In the genomic region with DNA sequence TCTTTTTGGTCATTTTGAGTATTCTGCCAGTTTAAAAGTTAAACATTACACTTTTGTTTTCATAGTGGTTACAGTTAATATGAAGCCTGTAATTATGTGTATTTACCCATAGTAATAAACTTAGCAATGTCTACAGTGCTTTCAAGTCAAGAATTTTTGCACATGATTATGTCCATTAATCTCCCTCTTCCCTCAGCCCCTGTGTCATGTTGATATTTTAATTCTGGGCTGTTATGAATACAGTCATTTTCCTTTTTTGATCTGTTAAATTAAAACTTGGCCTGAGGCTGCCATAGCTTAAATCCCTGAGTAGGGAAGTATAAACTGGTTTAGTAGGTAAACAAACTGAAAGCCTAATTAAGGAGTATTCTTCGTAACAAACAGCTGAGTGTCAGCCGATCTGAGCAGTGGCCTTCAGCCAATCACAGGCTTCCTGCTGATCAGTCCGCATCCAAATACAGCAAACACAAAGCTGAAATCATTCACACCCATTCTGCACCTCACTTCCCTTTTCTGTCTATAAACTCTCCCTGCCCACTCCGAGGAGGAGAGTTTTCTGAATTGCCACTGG, we compare ENCODE assay signal across 10 cellular contexts. TPM values are rescaled to one million over a fixed set of nuclear protein-coding genes. Genes with fewer than 3 reads are reported as not detected.
DNase-seq lines count a peak whose midpoint lies in the region; ATAC-seq and TF ChIP-seq lines count a peak whose summit lies in the region.
"Had no signal": no experiment of that assay in that cellular context is flagged by ENCODE, and none has a peak within 500 bp of the region (broad histone marks: within the 10 kb centered on the region; RNA-seq: fewer than 3 reads in every experiment).

No MANE protein-coding gene starts in this region.

- peaks cover 11% of the 10 kb centered on the region for H3K4me1 ChIP-seq in mammary epithelial cell (ENCODE audit: insufficient read depth, low read length)
- H3K4me1 ChIP-seq in fibroblast of lung (ENCODE audit: control insufficient read depth, extremely low read depth, insufficient read depth, low read length): no peaks in the 10 kb centered on the region

- dilution Hi-C loops in mammary epithelial cell (cut with HindIII; ENCODE audit: low sequenced_read_pairs): no loop called here

- H3K9me3 Mint-ChIP-seq in MCF 10A (ENCODE audit: unreplicated experiment) (no peaks in the 10 kb centered on the region), type B pancreatic cell (peaks cover 20% of the 10 kb centered on the region), nephron progenitor cell (peaks cover 41% of the 10 kb centered on the region)

- BruUV-seq in mammary epithelial cell (replicated peaks; lab: Mats Ljungman, UMichigan) (no TSS peak), MCF 10A (replicated peaks; lab: Mats Ljungman, UMichigan) (no TSS peak)

- H2AFZ ChIP-seq in mammary epithelial cell (ENCODE audit: low read depth, low read length) (peak overlapping the region; percentile 75), fibroblast of lung (ENCODE audit: low read length) (no peak overlapping the region)

- peak; percentile 99 for ATAC-seq in HG03064 (IDR thresholded peaks at IDR 0.05; ENCODE audit: low read depth, unreplicated experiment)

- H3K27me3 Mint-ChIP-seq in MCF 10A (ENCODE audit: insufficient read depth, unreplicated experiment): peaks cover 19% of the 10 kb centered on the region
- peaks cover 13% of the 10 kb centered on the region for H3K27me3 Mint-ChIP-seq in type B pancreatic cell
- peaks cover 22% of the 10 kb centered on the region for H3K27me3 Mint-ChIP-seq in nephron progenitor cell (ENCODE audit: low read depth, poor library complexity)

- DNase-seq in mammary epithelial cell (peak; percentile 64), MCF 10A (ENCODE audit: unreplicated experiment) (no peak), NCI-H69 (lab: John Stamatoyannopoulos, UW) (peak; percentile 98), fibroblast of lung (ENCODE audit: low read depth in 2 of 2) (peak in 1 of 2 donors; percentile 12), type B pancreatic cell (ENCODE audit: extremely low spot score, unreplicated experiment) (no peak), NCI-H2227 treated with DMSO at 0.1 percent for 48 hours (lab: John Stamatoyannopoulos, UW) (no peak), nephron progenitor cell (no peak)

- TF ChIP-seq CTCF in mammary epithelial cell (conservative IDR thresholded peaks at IDR 0.05 in 1 of 2, IDR thresholded peaks at IDR 0.05 in 1 of 2; ENCODE audit: extremely low read depth in 1 of 2, insufficient read depth in 1 of 2, low read depth in 1 of 2, low read length in 2 of 2): no peak
- no peak for TF ChIP-seq CTCF in MCF 10A (IDR thresholded peaks at IDR 0.05; ENCODE audit: unreplicated experiment)
- TF ChIP-seq CTCF in fibroblast of lung (conservative IDR thresholded peaks at IDR 0.05 in 1 of 2, IDR thresholded peaks at IDR 0.05 in 1 of 2; ENCODE audit: low read depth in 1 of 2, low read length in 2 of 2): no peak
- TF ChIP-seq CTCF in type B pancreatic cell (conservative IDR thresholded peaks at IDR 0.05): no peak
- TF ChIP-seq CTCF in nephron progenitor cell (IDR thresholded peaks at IDR 0.05): no peak

- intact Hi-C loops in mammary epithelial cell (cut with micrococcal nuclease) (no loop called here), MCF 10A (cut with micrococcal nuclease) (no loop called here)

- H4K20me1 ChIP-seq in mammary epithelial cell (ENCODE audit: insufficient read depth, low read length) (no peaks in the 10 kb centered on the region), fibroblast of lung (ENCODE audit: control insufficient read depth, extremely low read depth, insufficient read depth, low read length) (no peaks in the 10 kb centered on the region)

- H3K27ac Mint-ChIP-seq in MCF 10A (ENCODE audit: low read depth, unreplicated experiment) (no peak overlapping the region), type B pancreatic cell (peak overlapping the region; percentile 18), nephron progenitor cell (no peak overlapping the region)

- H3K36me3 ChIP-seq in mammary epithelial cell (ENCODE audit: insufficient read depth, low read length): no peaks in the 10 kb centered on the region
- no peaks in the 10 kb centered on the region for H3K36me3 ChIP-seq in fibroblast of lung (ENCODE audit: control insufficient read depth, insufficient read depth, low read length)

- peak overlapping the region; percentile 77 for H3K4me2 ChIP-seq in mammary epithelial cell (ENCODE audit: insufficient read depth, low read depth, low read length)
- peak overlapping the region; percentile 35 for H3K4me2 ChIP-seq in fibroblast of lung (ENCODE audit: extremely low read depth, insufficient read depth, low read length)

- H3K27ac ChIP-seq in mammary epithelial cell (ENCODE audit: insufficient read depth, low read depth, low read length): peak overlapping the region; percentile 22
- no peak overlapping the region for H3K27ac ChIP-seq in fibroblast of lung (ENCODE audit: insufficient read depth, low read length)
- H3K27ac ChIP-seq: C4-2B had no signal

- H3K9me3 ChIP-seq in mammary epithelial cell (replicated peaks; ENCODE audit: insufficient read depth, low read length): no peaks in the 10 kb centered on the region
- no peaks in the 10 kb centered on the region for H3K9me3 ChIP-seq in fibroblast of lung (ENCODE audit: control insufficient read depth, insufficient read depth, low read depth, low read length)

- H3K4me1 Mint-ChIP-seq in MCF 10A (ENCODE audit: insufficient read depth, unreplicated experiment) (no peaks in the 10 kb centered on the region), type B pancreatic cell (ENCODE audit: unreplicated experiment) (no peaks in the 10 kb centered on the region), nephron progenitor cell (no peaks in the 10 kb centered on the region)

- H3K79me2 ChIP-seq in mammary epithelial cell (ENCODE audit: insufficient read depth, low read length) (no peaks in the 10 kb centered on the region), fibroblast of lung (ENCODE audit: control insufficient read depth, insufficient read depth, low read length) (no peaks in the 10 kb centered on the region)

- in situ Hi-C loops in mammary epithelial cell (cut with MboI; ENCODE audit: low sequenced_read_pairs in 2 of 2): no loop called here

- H3K4me3 Mint-ChIP-seq in MCF 10A (ENCODE audit: unreplicated experiment): no peak overlapping the region
- peak overlapping the region; percentile 46 for H3K4me3 Mint-ChIP-seq in type B pancreatic cell
- no peak overlapping the region for H3K4me3 Mint-ChIP-seq in nephron progenitor cell
- H3K4me3 Mint-ChIP-seq: neural crest cell had no signal

- H3K4me3 ChIP-seq in mammary epithelial cell (replicated peaks in 1 of 3; ENCODE audit: insufficient read depth in 1 of 3, low read depth in 2 of 3, low read length in 3 of 3) (peak overlapping the region in 1 of 3 experiments; percentile 10), fibroblast of lung (replicated peaks in 1 of 4; ENCODE audit: control extremely low read depth in 1 of 4, insufficient read depth in 1 of 4, low read depth in 3 of 4, low read length in 4 of 4) (peak overlapping the region in 1 of 4 experiments; percentile 14)

- POLR2A ChIA-PET in MCF 10A (lab: Yijun Ruan, JAX): no interaction called here

- 0% methylated on average over 4 of the region's 4 CpGs for WGBS in mammary epithelial cell (ENCODE audit: low coverage, missing lambda C conversion rate)

- peaks cover 7% of the 10 kb centered on the region for H3K36me3 Mint-ChIP-seq in MCF 10A (ENCODE audit: insufficient read depth, unreplicated experiment)
- H3K36me3 Mint-ChIP-seq in type B pancreatic cell: no peaks in the 10 kb centered on the region
- H3K36me3 Mint-ChIP-seq in nephron progenitor cell (ENCODE audit: low read depth): peaks cover 8% of the 10 kb centered on the region

- CTCF ChIA-PET in mammary epithelial cell (lab: Charles Lee; ENCODE audit: low non-redundant PET) (no interaction called here), MCF 10A (lab: Yijun Ruan, JAX) (interaction anchor here (0.6 kb wide), 1 partner anchor 31 kb away, joined by 3 read pairs; no protein-coding TSS in a partner anchor)

- H3K9ac ChIP-seq in mammary epithelial cell (ENCODE audit: insufficient read depth, low read length) (no peak overlapping the region), fibroblast of lung (ENCODE audit: insufficient read depth, low read length) (no peak overlapping the region)

- no peaks in the 10 kb centered on the region for H3K27me3 ChIP-seq in mammary epithelial cell (ENCODE audit: insufficient read depth, low read length)
- peaks cover 3% of the 10 kb centered on the region for H3K27me3 ChIP-seq in fibroblast of lung (ENCODE audit: control insufficient read depth, insufficient read depth, low read length)

RNA-seq across cellular contexts. Expression of gene SFT2D1, which starts 9.5 kb away (rescaled TPM):
- 10 to 100 TPM; 31.0 to 41.1 TPM for total RNA-seq in mammary epithelial cell
- polyA plus RNA-seq in mammary epithelial cell: 45.1 TPM
- 33.2 TPM for polyA minus RNA-seq in mammary epithelial cell
- 39.5 and 43.3 TPM in 2 replicates for total RNA-seq in MCF 10A (2022)
- 34.2 and 34.8 TPM in 2 replicates for total RNA-seq in fibroblast of lung
- 66.9 and 86.0 TPM in 2 replicates for polyA plus RNA-seq in fibroblast of lung
- polyA plus RNA-seq in fibroblast of lung (2012): 42.2 and 42.3 TPM in 2 replicates
- polyA minus RNA-seq in fibroblast of lung (ENCODE audit: low replicate concordance): 8.3 and 10.8 TPM in 2 replicates
- 29.5 and 36.0 TPM in 2 replicates for total RNA-seq in type B pancreatic cell (ENCODE audit: low replicate concordance)

RNA-seq across cellular contexts. Expression of gene MPC1, which starts 30.9 kb away (rescaled TPM):
- total RNA-seq in mammary epithelial cell (10 to 100 TPM; 21.5 to 24.8 TPM), MCF 10A (2022) (31.8 and 33.1 TPM in 2 replicates), fibroblast of lung (16.4 and 19.3 TPM in 2 replicates), type B pancreatic cell (ENCODE audit: low replicate concordance) (40.9 and 45.8 TPM in 2 replicates)
- polyA plus RNA-seq in mammary epithelial cell (25.1 TPM), fibroblast of lung (28.7 and 36.7 TPM in 2 replicates)
- polyA minus RNA-seq in mammary epithelial cell (13.6 TPM), fibroblast of lung (ENCODE audit: low replicate concordance) (0.85 and 6.0 TPM in 2 replicates)
- polyA plus RNA-seq in fibroblast of lung (2012): 27.7 and 38.1 TPM in 2 replicates

RNA-seq across cellular contexts. Expression of gene PRR18, which starts 43.6 kb away (rescaled TPM):
- total RNA-seq in mammary epithelial cell: under 1 TPM; 0.09 to 0.50 TPM
- polyA plus RNA-seq in mammary epithelial cell: 0.01 TPM
- polyA minus RNA-seq in mammary epithelial cell: not detected
- total RNA-seq in MCF 10A (2022): 0.12 TPM in 1 of 2 replicates, not detected in the other
- total RNA-seq in fibroblast of lung: not detected in 2 replicates
- polyA plus RNA-seq in fibroblast of lung: 0.01 TPM in 1 of 2 replicates, not detected in the other
- not detected in 2 replicates for polyA plus RNA-seq in fibroblast of lung (2012)
- not detected in 2 replicates for polyA minus RNA-seq in fibroblast of lung (ENCODE audit: low replicate concordance)
- 0.80 and 1.5 TPM in 2 replicates for total RNA-seq in type B pancreatic cell (ENCODE audit: low replicate concordance)

Comparison
In these comparisons a context has a peak if more than half of its experiments do, and no peak if none do; other contexts are left out.
1. DNase-seq: peak in mammary epithelial cell (single experiment) and NCI-H69 (single experiment); none in MCF 10A (single experiment), type B pancreatic cell (single experiment), NCI-H2227 treated with DMSO at 0.1 percent for 48 hours (single experiment) and nephron progenitor cell (single experiment).